In the genomic region with DNA sequence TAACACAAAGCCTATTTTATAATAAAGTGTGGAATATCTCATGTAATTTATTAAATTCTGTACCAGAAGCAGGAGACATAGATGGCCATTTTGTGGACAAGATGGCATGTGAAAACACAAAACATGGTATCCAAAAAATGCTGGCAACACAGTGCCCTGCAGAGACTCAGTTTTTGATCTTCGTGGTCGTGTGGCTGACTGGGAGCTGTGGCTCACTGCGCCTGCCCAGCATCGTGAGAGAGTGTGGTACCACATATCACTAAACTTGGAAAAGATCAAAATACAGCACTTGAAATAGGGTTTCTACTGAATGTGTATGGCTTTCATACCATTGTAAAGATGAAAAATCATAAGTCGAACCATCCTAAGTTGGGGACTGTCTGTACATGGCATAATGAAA, we compare ENCODE assay signal across 23 cellular contexts. TPM values are rescaled to one million over a fixed set of nuclear protein-coding genes. Genes with fewer than 3 reads are reported as not detected.
DNase-seq lines count a peak whose midpoint lies in the region; ATAC-seq and TF ChIP-seq lines count a peak whose summit lies in the region.
"Had no signal": no experiment of that assay in that cellular context is flagged by ENCODE, and none has a peak within 500 bp of the region (broad histone marks: within the 10 kb centered on the region; RNA-seq: fewer than 3 reads in every experiment).

No MANE protein-coding gene starts in this region.

- H3K4me3 Mint-ChIP-seq in natural killer cell treated with Interleukin-12 subunit alpha and Interleukin-12 subunit beta and Interleukin-15 and Interleukin-18, amount 100 ng/mL, for 72 hours = peak overlapping the region; percentile 52
- H3K4me3 Mint-ChIP-seq in natural killer cell (no peak overlapping the region), IgD-negative memory B cell (peak overlapping the region; percentile 85 to 94 (median 90)), activated B cell treated with CpG ODN at 0.5 μM for 24 hours (no peak overlapping the region)
- H3K4me3 Mint-ChIP-seq in stimulated activated memory B cell treated with anti-CD40 and anti-IgM and Interleukin-4, amounts not matched to agents 10 μg/mL and 1 μg/mL and 100 μg/mL, for 72 hours = no peak overlapping the region

- peak overlapping the region in 1 of 2 donors; percentile 77 for H3K27ac Mint-ChIP-seq in natural killer cell treated with Interleukin-12 subunit alpha and Interleukin-12 subunit beta and Interleukin-15 and Interleukin-18, amount 100 ng/mL, for 72 hours
- H3K27ac Mint-ChIP-seq in natural killer cell = no peak overlapping the region
- peak overlapping the region; percentile 54 to 95 (median 90) for H3K27ac Mint-ChIP-seq in IgD-negative memory B cell
- H3K27ac Mint-ChIP-seq in activated B cell treated with CpG ODN at 0.5 μM for 24 hours = peak overlapping the region; percentile 3
- peak overlapping the region; percentile 77 for H3K27ac Mint-ChIP-seq in stimulated activated memory B cell treated with anti-CD40 and anti-IgM and Interleukin-4, amounts not matched to agents 10 μg/mL and 1 μg/mL and 100 μg/mL, for 72 hours

- CTCF ChIA-PET in activated B cell treated with CpG ODN at 0.5 μM for 24 hours (lab: Charles Lee) = no interaction called here

- peaks cover 5 to 22% of the 10 kb centered on the region in 2 donors for H3K4me1 Mint-ChIP-seq in natural killer cell treated with Interleukin-12 subunit alpha and Interleukin-12 subunit beta and Interleukin-15 and Interleukin-18, amount 100 ng/mL, for 72 hours (ENCODE audit: low read depth in 2 of 2)
- H3K4me1 Mint-ChIP-seq in natural killer cell (peaks cover 0 to 4% of the 10 kb centered on the region in 2 donors), IgD-negative memory B cell (peaks cover 30 to 37% (median 32%) of the 10 kb centered on the region in 3 donors), activated B cell treated with CpG ODN at 0.5 μM for 24 hours (peaks cover 38% of the 10 kb centered on the region)
- peaks cover 41% of the 10 kb centered on the region for H3K4me1 Mint-ChIP-seq in stimulated activated memory B cell treated with anti-CD40 and anti-IgM and Interleukin-4, amounts not matched to agents 10 μg/mL and 1 μg/mL and 100 μg/mL, for 72 hours

- POLR2A ChIA-PET in activated B cell treated with CpG ODN at 0.5 μM for 24 hours (lab: Charles Lee) = no interaction called here

- DNase-seq in natural killer cell treated with Interleukin-12 subunit alpha and Interleukin-12 subunit beta and Interleukin-15 and Interleukin-18, amount 100 ng/mL, for 72 hours (ENCODE audit: low spot score) = no peak
- no peak for DNase-seq in natural killer cell
- DNase-seq in activated B cell treated with CpG ODN at 0.5 μM for 24 hours = no peak
- DNase-seq in NCI-H2171 treated with DMSO at 0.1 percent for 48 hours (lab: John Stamatoyannopoulos, UW) = no peak
- DNase-seq in NCI-H1092 (lab: John Stamatoyannopoulos, UW) = no peak
- DNase-seq: dermis blood vessel endothelial cell, DMS53, glutamatergic neuron, kidney glomerular epithelial cell, NCI-H1436, NCI-H2107, sigmoid colon, transverse colon had no signal

- no peak for ATAC-seq in natural killer cell treated with Interleukin-12 subunit alpha and Interleukin-12 subunit beta and Interleukin-15 and Interleukin-18, amount 100 ng/mL, for 72 hours
- no peak for ATAC-seq in natural killer cell
- no peak for ATAC-seq in activated B cell treated with CpG ODN at 0.5 μM for 24 hours (ENCODE audit: low read depth)
- ATAC-seq in stimulated activated memory B cell treated with anti-CD40 and anti-IgM and Interleukin-4, amounts not matched to agents 10 μg/mL and 1 μg/mL and 100 μg/mL, for 72 hours = no peak

- no peak for TF ChIP-seq CTCF in natural killer cell (IDR thresholded peaks at IDR 0.05)
- no peak for TF ChIP-seq CTCF in activated B cell treated with CpG ODN at 0.5 μM for 24 hours (IDR thresholded peaks at IDR 0.05)

- no peaks in the 10 kb centered on the region for H3K36me3 Mint-ChIP-seq in natural killer cell treated with Interleukin-12 subunit alpha and Interleukin-12 subunit beta and Interleukin-15 and Interleukin-18, amount 100 ng/mL, for 72 hours
- H3K36me3 Mint-ChIP-seq in natural killer cell (no peaks in the 10 kb centered on the region), IgD-negative memory B cell (no peaks in the 10 kb centered on the region), activated B cell treated with CpG ODN at 0.5 μM for 24 hours (ENCODE audit: low read depth) (no peaks in the 10 kb centered on the region)
- H3K36me3 Mint-ChIP-seq in stimulated activated memory B cell treated with anti-CD40 and anti-IgM and Interleukin-4, amounts not matched to agents 10 μg/mL and 1 μg/mL and 100 μg/mL, for 72 hours = no peaks in the 10 kb centered on the region
- H3K36me3 Mint-ChIP-seq: activated naive CD8-positive, alpha-beta T cell had no signal

- peaks cover 14 to 40% of the 10 kb centered on the region in 2 donors for H3K27me3 Mint-ChIP-seq in natural killer cell treated with Interleukin-12 subunit alpha and Interleukin-12 subunit beta and Interleukin-15 and Interleukin-18, amount 100 ng/mL, for 72 hours
- H3K27me3 Mint-ChIP-seq in natural killer cell (ENCODE audit: low read depth in 2 of 2) = peaks cover 5 to 26% of the 10 kb centered on the region in 2 donors
- H3K27me3 Mint-ChIP-seq in IgD-negative memory B cell = peaks cover 3% of the 10 kb centered on the region
- H3K27me3 Mint-ChIP-seq in activated B cell treated with CpG ODN at 0.5 μM for 24 hours = peaks cover 2% of the 10 kb centered on the region
- H3K27me3 Mint-ChIP-seq in stimulated activated memory B cell treated with anti-CD40 and anti-IgM and Interleukin-4, amounts not matched to agents 10 μg/mL and 1 μg/mL and 100 μg/mL, for 72 hours = no peaks in the 10 kb centered on the region

- H3K9me3 Mint-ChIP-seq in natural killer cell treated with Interleukin-12 subunit alpha and Interleukin-12 subunit beta and Interleukin-15 and Interleukin-18, amount 100 ng/mL, for 72 hours = no peaks in the 10 kb centered on the region
- H3K9me3 Mint-ChIP-seq in natural killer cell = no peaks in the 10 kb centered on the region
- H3K9me3 Mint-ChIP-seq in IgD-negative memory B cell = no peaks in the 10 kb centered on the region
- H3K9me3 Mint-ChIP-seq in activated B cell treated with CpG ODN at 0.5 μM for 24 hours = no peaks in the 10 kb centered on the region
- H3K9me3 Mint-ChIP-seq in stimulated activated memory B cell treated with anti-CD40 and anti-IgM and Interleukin-4, amounts not matched to agents 10 μg/mL and 1 μg/mL and 100 μg/mL, for 72 hours = no peaks in the 10 kb centered on the region

- intact Hi-C loops in natural killer cell (cut with micrococcal nuclease) (no loop called here), activated B cell treated with CpG ODN at 0.5 μM for 24 hours (cut with micrococcal nuclease) (loop anchor here (2.0 kb wide), 1 partner anchor 42 kb away; a partner anchor contains a TSS)

RNA-seq across cellular contexts. Expression of a gene that starts 43.0 kb away (rescaled TPM):
- not detected for total RNA-seq in natural killer cell treated with Interleukin-12 subunit alpha and Interleukin-12 subunit beta and Interleukin-15 and Interleukin-18, amount 100 ng/mL, for 72 hours
- not detected for total RNA-seq in natural killer cell
- polyA plus RNA-seq in IgD-negative memory B cell = 0.45 TPM
- not detected in 2 replicates for total RNA-seq in activated B cell treated with CpG ODN at 0.5 μM for 24 hours
- total RNA-seq: astrocyte, dermis blood vessel endothelial cell, H4, HT-29, lung microvascular endothelial cell, NCI-H460, posterior vena cava, RPMI7951, sigmoid colon, transverse colon had no signal
- polyA plus RNA-seq: sigmoid colon had no signal

RNA-seq across cellular contexts. Expression of a gene that starts 43.0 kb away (rescaled TPM):
- 10 to 100 TPM; 17.8 to 21.6 TPM for total RNA-seq in natural killer cell treated with Interleukin-12 subunit alpha and Interleukin-12 subunit beta and Interleukin-15 and Interleukin-18, amount 100 ng/mL, for 72 hours
- 10 to 100 TPM; 11.3 to 18.8 (median 14.7) TPM for total RNA-seq in natural killer cell
- 12.8 TPM for polyA plus RNA-seq in IgD-negative memory B cell
- 15.9 and 19.3 TPM in 2 replicates for total RNA-seq in activated B cell treated with CpG ODN at 0.5 μM for 24 hours

Comparison
In these comparisons a context has a peak if more than half of its experiments do, and no peak if none do; other contexts are left out.
1. H3K4me3 Mint-ChIP-seq: peak in natural killer cell treated with Interleukin-12 subunit alpha and Interleukin-12 subunit beta and Interleukin-15 and Interleukin-18, amount 100 ng/mL, for 72 hours (single experiment) and IgD-negative memory B cell (4 of 4); none in natural killer cell (single experiment), activated B cell treated with CpG ODN at 0.5 μM for 24 hours (single experiment) and stimulated activated memory B cell treated with anti-CD40 and anti-IgM and Interleukin-4, amounts not matched to agents 10 μg/mL and 1 μg/mL and 100 μg/mL, for 72 hours (single experiment).
2. H3K27ac Mint-ChIP-seq: peak in IgD-negative memory B cell (3 of 3), activated B cell treated with CpG ODN at 0.5 μM for 24 hours (single experiment) and stimulated activated memory B cell treated with anti-CD40 and anti-IgM and Interleukin-4, amounts not matched to agents 10 μg/mL and 1 μg/mL and 100 μg/mL, for 72 hours (single experiment); none in natural killer cell (0 of 2).